Comparison of ENCODE assay signal across 12 cellular contexts in the genomic region with DNA sequence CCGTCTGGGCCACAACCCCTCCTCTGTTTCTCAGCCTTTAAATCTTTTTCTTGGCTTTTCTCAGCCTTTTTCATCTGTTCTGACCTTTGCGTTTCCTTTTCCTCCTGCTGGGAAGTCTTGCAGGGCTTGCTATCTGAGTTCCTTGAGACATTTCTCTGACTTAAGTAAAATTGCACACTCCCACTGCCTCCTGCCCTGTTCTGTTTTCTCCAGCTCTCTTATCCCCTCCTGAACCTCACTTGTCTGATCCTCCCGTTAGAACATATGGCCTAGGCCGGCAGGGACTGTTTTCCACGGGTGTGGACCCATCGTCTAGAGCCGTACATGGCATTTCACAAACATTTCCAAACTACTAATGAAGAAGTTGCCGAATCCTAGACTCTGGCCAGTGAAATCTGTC.
DNase-seq lines count a peak whose midpoint lies in the region; ATAC-seq and TF ChIP-seq lines count a peak whose summit lies in the region.
"Had no signal": no experiment of that assay in that cellular context is flagged by ENCODE, and none has a peak within 500 bp of the region (broad histone marks: within the 10 kb centered on the region; RNA-seq: fewer than 3 reads in every experiment).

No MANE protein-coding gene starts in this region.

- ATAC-seq in omental fat pad (ENCODE audit: low FRiP score) (peak; percentile 20), GM21619 (IDR thresholded peaks at IDR 0.05; ENCODE audit: unreplicated experiment) (no peak), HG03039 (IDR thresholded peaks at IDR 0.05; ENCODE audit: unreplicated experiment) (no peak), HG03025 (IDR thresholded peaks at IDR 0.05; ENCODE audit: low FRiP score, unreplicated experiment) (no peak)

- peaks cover 98% of the 10 kb centered on the region for H3K79me2 ChIP-seq in SK-N-SH (ENCODE audit: insufficient read depth)

- POLR2A ChIA-PET in SK-N-SH (lab: Yijun Ruan, JAX), result no interaction called here

- TF ChIP-seq EP300 in SK-N-SH (IDR thresholded peaks at IDR 0.05; ENCODE audit: borderline replicate concordance in 1 of 2, low read depth in 1 of 2, low read length in 1 of 2), result no peak

- TF ChIP-seq RAD21 in SK-N-SH (IDR thresholded peaks at IDR 0.05; ENCODE audit: low read length), result no peak

- H3K27ac ChIP-seq in BLaER1 treated with 17β-estradiol and CSF1 and Interleukin-3, amounts not matched to agents 10 nM and 100 nM, result peak overlapping the region; percentile 61 to 90 (median 86); a peak in 21 of 22 replicates
- peak overlapping the region; percentile 39 to 78; a peak in 3 of 4 replicates for H3K27ac ChIP-seq in SK-N-SH (ENCODE audit: low read depth in 2 of 2, low read length in 1 of 2)
- H3K27ac ChIP-seq: C4-2B, epithelial cell of prostate had no signal

- no peak for TF ChIP-seq CTCF in SK-N-SH (IDR thresholded peaks at IDR 0.05)
- no peak for TF ChIP-seq CTCF in fibroblast of the aortic adventitia (IDR thresholded peaks at IDR 0.05; ENCODE audit: insufficient read depth, low read length)
- TF ChIP-seq CTCF in omental fat pad (IDR thresholded peaks at IDR 0.05), result no peak

- H3K9ac ChIP-seq in BLaER1 treated with 17β-estradiol and CSF1 and Interleukin-3, amounts not matched to agents 10 nM and 100 nM, result peak overlapping the region; percentile 26 to 81 (median 77); a peak in 21 of 22 replicates
- H3K9ac ChIP-seq in SK-N-SH, result peak overlapping the region; percentile 29; the same call in 1 of the 2 replicates

- 83% methylated on average over 8 of the region's 8 CpGs for WGBS in SK-N-SH (ENCODE audit: low lambda C conversion rate)

- DNase-seq in SK-N-SH (no peak), fibroblast of the aortic adventitia (ENCODE audit: low read depth) (peak; percentile 58), omental fat pad (ENCODE audit: low spot score) (no peak), mucosa of gallbladder (ENCODE audit: low spot score) (no peak)
- DNase-seq: MG63, T-helper 2 cell had no signal

- no peaks in the 10 kb centered on the region for H3K27me3 ChIP-seq in BLaER1 treated with 17β-estradiol and CSF1 and Interleukin-3, amounts not matched to agents 10 nM and 100 nM
- no peaks in the 10 kb centered on the region for H3K27me3 ChIP-seq in SK-N-SH (ENCODE audit: insufficient read depth)
- H3K27me3 ChIP-seq: MG63 had no signal

- CTCF ChIA-PET in SK-N-SH (lab: Yijun Ruan, JAX), result interaction anchor here (0.9 kb wide), 1 partner anchor 31 kb away, joined by 3 read pairs; no protein-coding TSS in a partner anchor

- H3K9me2 ChIP-seq in SK-N-SH, result no peaks in the 10 kb centered on the region

- no peak overlapping the region for H2AFZ ChIP-seq in SK-N-SH (ENCODE audit: low read depth)

- peak overlapping the region; percentile 74 to 95 (median 85) for H3K4me2 ChIP-seq in BLaER1 treated with 17β-estradiol and CSF1 and Interleukin-3, amounts not matched to agents 10 nM and 100 nM
- peak overlapping the region; percentile 50; the same call in 1 of the 2 replicates for H3K4me2 ChIP-seq in SK-N-SH

- H3F3A ChIP-seq in SK-N-SH (replicated peaks; ENCODE audit: insufficient read depth), result peaks cover 10% of the 10 kb centered on the region

- H3K36me3 ChIP-seq in BLaER1 treated with 17β-estradiol and CSF1 and Interleukin-3, amounts not matched to agents 10 nM and 100 nM, result peaks cover 10 to 68% (median 29%) of the 10 kb centered on the region in 11 experiments; a peak in 21 of 22 replicates
- H3K36me3 ChIP-seq in SK-N-SH (replicated peaks in 1 of 2; ENCODE audit: control insufficient read depth in 1 of 2, insufficient read depth in 2 of 2, low read length in 1 of 2), result peaks cover 4% of the 10 kb centered on the region in 2 experiments
- H3K36me3 ChIP-seq: MG63 had no signal

- no peaks in the 10 kb centered on the region for H3K9me3 ChIP-seq in BLaER1 treated with 17β-estradiol and CSF1 and Interleukin-3, amounts not matched to agents 10 nM and 100 nM (replicated peaks in 1 of 11)
- H3K9me3 ChIP-seq in SK-N-SH, result no peaks in the 10 kb centered on the region
- H3K9me3 ChIP-seq: MG63 had no signal

- H4K20me1 ChIP-seq in BLaER1 treated with 17β-estradiol and CSF1 and Interleukin-3, amounts not matched to agents 10 nM and 100 nM, result peaks cover 0 to 93% (median 45%) of the 10 kb centered on the region in 11 experiments; a peak in 16 of 22 replicates
- peaks cover 29% of the 10 kb centered on the region for H4K20me1 ChIP-seq in SK-N-SH (ENCODE audit: insufficient read depth)

- peak overlapping the region; percentile 29 to 62 (median 42); a peak in 16 of 20 replicates for H3K4me3 ChIP-seq in BLaER1 treated with 17β-estradiol and CSF1 and Interleukin-3, amounts not matched to agents 10 nM and 100 nM
- no peak overlapping the region for H3K4me3 ChIP-seq in SK-N-SH (ENCODE audit: low read depth in 2 of 2, low read length in 1 of 2)
- H3K4me3 ChIP-seq in fibroblast of the aortic adventitia (ENCODE audit: low read depth, low read length), result peak overlapping the region; percentile 44
- H3K4me3 ChIP-seq: MG63 had no signal

- H3K4me1 ChIP-seq in BLaER1 treated with 17β-estradiol and CSF1 and Interleukin-3, amounts not matched to agents 10 nM and 100 nM, result peaks cover 49 to 77% (median 66%) of the 10 kb centered on the region in 10 experiments
- H3K4me1 ChIP-seq in SK-N-SH (ENCODE audit: control insufficient read depth in 1 of 2, insufficient read depth in 2 of 2, low read depth in 1 of 2, low read length in 1 of 2), result peaks cover 18 to 25% of the 10 kb centered on the region in 2 experiments; a peak in 3 of 4 replicates

TF ChIP-seq in SK-N-SH, 30 proteins besides CTCF, POLR2A, EP300 and RAD21 (continues in another document):
- TF ChIP-seq TAF1 (IDR thresholded peaks at IDR 0.05; ENCODE audit: borderline replicate concordance, low read depth, low read length) (no peak), POLR2AphosphoS5 (IDR thresholded peaks at IDR 0.05; ENCODE audit: low read depth, low read length) (no peak), GABPA (IDR thresholded peaks at IDR 0.05; ENCODE audit: low read depth) (no peak), MEF2A (IDR thresholded peaks at IDR 0.05; ENCODE audit: borderline replicate concordance, low read depth) (no peak), NRF1 (IDR thresholded peaks at IDR 0.05; ENCODE audit: low read depth, low read length) (no peak), CHD2 (IDR thresholded peaks at IDR 0.05; ENCODE audit: low read length, partially characterized antibody) (no peak), JUND (IDR thresholded peaks at IDR 0.05) (no peak), TCF12 (IDR thresholded peaks at IDR 0.05) (no peak), RCOR1 (IDR thresholded peaks at IDR 0.05; ENCODE audit: low read length) (no peak), ELF1 (IDR thresholded peaks at IDR 0.05) (no peak), NFIC (IDR thresholded peaks at IDR 0.05; ENCODE audit: borderline replicate concordance) (no peak), MXI1 (IDR thresholded peaks at IDR 0.05; ENCODE audit: low read depth, low read length) (no peak)
- TF ChIP-seq, protein P1, sequence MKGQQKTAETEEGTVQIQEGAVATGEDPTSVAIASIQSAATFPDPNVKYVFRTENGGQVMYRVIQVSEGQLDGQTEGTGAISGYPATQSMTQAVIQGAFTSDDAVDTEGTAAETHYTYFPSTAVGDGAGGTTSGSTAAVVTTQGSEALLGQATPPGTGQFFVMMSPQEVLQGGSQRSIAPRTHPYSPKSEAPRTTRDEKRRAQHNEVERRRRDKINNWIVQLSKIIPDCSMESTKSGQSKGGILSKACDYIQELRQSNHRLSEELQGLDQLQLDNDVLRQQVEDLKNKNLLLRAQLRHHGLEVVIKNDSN (IDR thresholded peaks at IDR 0.05; ENCODE audit: borderline replicate concordance, low read depth), result no peak
- TF ChIP-seq, protein P2, sequence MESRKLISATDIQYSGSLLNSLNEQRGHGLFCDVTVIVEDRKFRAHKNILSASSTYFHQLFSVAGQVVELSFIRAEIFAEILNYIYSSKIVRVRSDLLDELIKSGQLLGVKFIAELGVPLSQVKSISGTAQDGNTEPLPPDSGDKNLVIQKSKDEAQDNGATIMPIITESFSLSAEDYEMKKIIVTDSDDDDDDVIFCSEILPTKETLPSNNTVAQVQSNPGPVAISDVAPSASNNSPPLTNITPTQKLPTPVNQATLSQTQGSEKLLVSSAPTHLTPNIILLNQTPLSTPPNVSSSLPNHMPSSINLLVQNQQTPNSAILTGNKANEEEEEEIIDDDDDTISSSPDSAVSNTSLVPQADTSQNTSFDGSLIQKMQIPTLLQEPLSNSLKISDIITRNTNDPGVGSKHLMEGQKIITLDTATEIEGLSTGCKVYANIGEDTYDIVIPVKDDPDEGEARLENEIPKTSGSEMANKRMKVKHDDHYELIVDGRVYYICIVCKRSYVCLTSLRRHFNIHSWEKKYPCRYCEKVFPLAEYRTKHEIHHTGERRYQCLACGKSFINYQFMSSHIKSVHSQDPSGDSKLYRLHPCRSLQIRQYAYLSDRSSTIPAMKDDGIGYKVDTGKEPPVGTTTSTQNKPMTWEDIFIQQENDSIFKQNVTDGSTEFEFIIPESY (IDR thresholded peaks at IDR 0.05; ENCODE audit: borderline replicate concordance, low read depth), result no peak
- TF ChIP-seq, protein P3, sequence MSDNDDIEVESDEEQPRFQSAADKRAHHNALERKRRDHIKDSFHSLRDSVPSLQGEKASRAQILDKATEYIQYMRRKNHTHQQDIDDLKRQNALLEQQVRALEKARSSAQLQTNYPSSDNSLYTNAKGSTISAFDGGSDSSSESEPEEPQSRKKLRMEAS (IDR thresholded peaks at IDR 0.05; ENCODE audit: low read depth), result no peak
- TF ChIP-seq, protein P4, sequence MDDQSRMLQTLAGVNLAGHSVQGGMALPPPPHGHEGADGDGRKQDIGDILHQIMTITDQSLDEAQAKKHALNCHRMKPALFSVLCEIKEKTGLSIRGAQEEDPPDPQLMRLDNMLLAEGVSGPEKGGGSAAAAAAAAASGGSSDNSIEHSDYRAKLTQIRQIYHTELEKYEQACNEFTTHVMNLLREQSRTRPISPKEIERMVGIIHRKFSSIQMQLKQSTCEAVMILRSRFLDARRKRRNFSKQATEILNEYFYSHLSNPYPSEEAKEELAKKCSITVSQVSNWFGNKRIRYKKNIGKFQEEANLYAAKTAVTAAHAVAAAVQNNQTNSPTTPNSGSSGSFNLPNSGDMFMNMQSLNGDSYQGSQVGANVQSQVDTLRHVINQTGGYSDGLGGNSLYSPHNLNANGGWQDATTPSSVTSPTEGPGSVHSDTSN (IDR thresholded peaks at IDR 0.05), result no peak
- TF ChIP-seq, protein P5, sequence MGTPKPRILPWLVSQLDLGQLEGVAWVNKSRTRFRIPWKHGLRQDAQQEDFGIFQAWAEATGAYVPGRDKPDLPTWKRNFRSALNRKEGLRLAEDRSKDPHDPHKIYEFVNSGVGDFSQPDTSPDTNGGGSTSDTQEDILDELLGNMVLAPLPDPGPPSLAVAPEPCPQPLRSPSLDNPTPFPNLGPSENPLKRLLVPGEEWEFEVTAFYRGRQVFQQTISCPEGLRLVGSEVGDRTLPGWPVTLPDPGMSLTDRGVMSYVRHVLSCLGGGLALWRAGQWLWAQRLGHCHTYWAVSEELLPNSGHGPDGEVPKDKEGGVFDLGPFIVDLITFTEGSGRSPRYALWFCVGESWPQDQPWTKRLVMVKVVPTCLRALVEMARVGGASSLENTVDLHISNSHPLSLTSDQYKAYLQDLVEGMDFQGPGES (IDR thresholded peaks at IDR 0.05; ENCODE audit: low read depth, low read length), result no peak

Comparison
In these comparisons a context has a peak if more than half of its experiments do, and no peak if none do; other contexts are left out.
1. H3K4me3 ChIP-seq: peak in BLaER1 treated with 17β-estradiol and CSF1 and Interleukin-3, amounts not matched to agents 10 nM and 100 nM (10 of 10) and fibroblast of the aortic adventitia (single experiment); none in SK-N-SH (0 of 2).